19 cellular contexts compared by ENCODE assay signal in genomic region chr3:113954091-113954685, GRCh38. TPM values are rescaled to one million over a fixed set of nuclear protein-coding genes. Genes with fewer than 3 reads are reported as not detected.
DNase-seq lines count a peak whose midpoint lies in the region; ATAC-seq, FAIRE-seq and TF ChIP-seq lines count a peak whose summit lies in the region.
"Had no signal": no experiment of that assay in that cellular context is flagged by ENCODE, and none has a peak within 500 bp of the region (broad histone marks: within the 10 kb centered on the region; RNA-seq: fewer than 3 reads in every experiment).

No MANE protein-coding gene starts in this region.

- TF ChIP-seq POLR2A in Peyer's patch (IDR thresholded peaks at IDR 0.05), result no peak

- ATAC-seq in Right ventricle myocardium inferior (peak; percentile 8), Right ventricle myocardium superior (ENCODE audit: poor library complexity) (no peak), esophagus mucosa (no peak)
- ATAC-seq: A549, PC-3, T-cell had no signal

- no peak overlapping the region for H3K4me3 ChIP-seq in Peyer's patch
- H3K4me3 ChIP-seq: A549, MG63 had no signal

- no peak for TF ChIP-seq CTCF in D721Med (IDR thresholded peaks at IDR 0.05; ENCODE audit: insufficient read depth, missing control alignments)
- no peak for TF ChIP-seq CTCF in Peyer's patch (IDR thresholded peaks at IDR 0.05)

- no peaks in the 10 kb centered on the region for H3K4me1 ChIP-seq in Peyer's patch
- H3K4me1 ChIP-seq: A549 had no signal

- DNase-seq in Right ventricle myocardium inferior (ENCODE audit: missing footprints) (no peak), Right ventricle myocardium superior (no peak), cerebellar cortex (ENCODE audit: low spot score) (peak; percentile 73), middle frontal gyrus (ENCODE audit: extremely low spot score, low spot score) (peak; percentile 38), superior temporal gyrus (ENCODE audit: extremely low spot score) (peak; percentile 65), D721Med (ENCODE audit: insufficient read length, low spot score) (no peak), Peyer's patch (no peak)
- DNase-seq: DMS79 treated with DMSO at 0.1 percent for 48 hours, MG63, NCI-H1105, NCI-H187 treated with DMSO at 0.1 percent for 48 hours, NCI-H446 treated with DMSO at 0.1 percent for 48 hours, PC-3, T-cell had no signal

- H3K36me3 ChIP-seq in Peyer's patch, result peaks cover 0 to 31% (median 0%) of the 10 kb centered on the region in 3 donors
- H3K36me3 ChIP-seq: MG63 had no signal

- intact Hi-C loops in Right ventricle myocardium inferior (cut with DNase I) (no loop called here), Right ventricle myocardium superior (cut with DNase I) (no loop called here)

- FAIRE-seq in D721Med (lab: Jason Lieb, UNC), result no peak
- FAIRE-seq: A549, G401.6, H1 had no signal

- H3K9me3 ChIP-seq in Peyer's patch, result no peaks in the 10 kb centered on the region
- H3K9me3 ChIP-seq: A549, MG63 had no signal

- no peak overlapping the region for H3K27ac ChIP-seq in Peyer's patch
- H3K27ac ChIP-seq: A549, KMS-11 had no signal

- H3K27me3 ChIP-seq in Peyer's patch, result no peaks in the 10 kb centered on the region
- H3K27me3 ChIP-seq: MG63 had no signal

RNA-seq across cellular contexts. Expression of gene ZDHHC23, which starts 6.4 kb away (rescaled TPM):
- total RNA-seq in Right ventricle myocardium inferior, result 4.4 TPM
- total RNA-seq in Right ventricle myocardium superior, result 3.0 TPM
- total RNA-seq in esophagus mucosa, result 3.0 TPM
- 10 to 100 TPM; 15.7 to 27.2 (median 25.2) TPM for total RNA-seq in Peyer's patch

Comparison
In these comparisons a context has a peak if more than half of its experiments do, and no peak if none do; other contexts are left out.
1. DNase-seq: peak in cerebellar cortex (single experiment), middle frontal gyrus (single experiment) and superior temporal gyrus (single experiment); none in Right ventricle myocardium inferior (single experiment), Right ventricle myocardium superior (single experiment), D721Med (single experiment) and Peyer's patch (0 of 3).